Comparison of ENCODE assay signal across 8 cellular contexts in genomic region chr7:27165089-27165654, GRCh38. TPM values are rescaled to one million over a fixed set of nuclear protein-coding genes. Genes with fewer than 3 reads are reported as not detected.
DNase-seq lines count a peak whose midpoint lies in the region; ATAC-seq and TF ChIP-seq lines count a peak whose summit lies in the region.

Gene HOXA9 (minus strand): TSS chr7:27165537. CDS start chr7:27165457, 80 bp downstream.

- no peaks in the 10 kb centered on the region for H3K36me3 ChIP-seq in ascending aorta
- H3K36me3 ChIP-seq in mesodermal cell (ENCODE audit: control insufficient read depth, insufficient read depth, low read length) = no peaks in the 10 kb centered on the region

- peak within 1 kb of the TSS; percentile 75 for H3K4me3 ChIP-seq in AG04449 (ENCODE audit: low read depth, low read length)
- H3K4me3 ChIP-seq in HFF-Myc (replicated peaks; ENCODE audit: low read depth, low read length) = peak within 1 kb of the TSS; percentile 83
- H3K4me3 ChIP-seq in ascending aorta = peak within 1 kb of the TSS; percentile 45 to 59
- H3K4me3 ChIP-seq in mesodermal cell (ENCODE audit: extremely low read depth, insufficient read depth, low read length, poor library complexity, severe bottlenecking) = peak within 1 kb of the TSS; percentile 24

- 6 to 7% methylated on average over 47 to 50 of the region's 64 CpGs for WGBS in mesodermal cell (ENCODE audit: insufficient coverage in 2 of 2), 2 experiments

- H3K9me3 ChIP-seq in ascending aorta (no peaks in the 10 kb centered on the region), mesodermal cell (ENCODE audit: control insufficient read depth, low read length) (no peaks in the 10 kb centered on the region)

- H3K4me1 ChIP-seq in ascending aorta (peaks cover 0 to 8% of the 10 kb centered on the region in 2 donors), mesodermal cell (ENCODE audit: control insufficient read depth, insufficient read depth, low read length, poor library complexity, severe bottlenecking) (peaks cover 7% of the 10 kb centered on the region)

- H3K27ac ChIP-seq in ascending aorta (no peak within 1 kb of the TSS), mesodermal cell (ENCODE audit: low read depth, low read length, severe bottlenecking) (peak within 1 kb of the TSS; percentile 29)

- POLR2A ChIA-PET in AG04449 (lab: Yijun Ruan, JAX) = interaction anchor here (1.1 to 2.4 kb wide), 3 partner anchors 9 to 14 kb away, joined by 3 to 13 read pairs (median 12); partner anchors contain the start of gene HOXA7

- intact Hi-C loops in ascending aorta (cut with DNase I) = loop anchor here (10.0 kb wide), 1 partner anchor 1270 kb away; no protein-coding TSS in a partner anchor

- DNase-seq in AG04449 (ENCODE audit: low read depth, low spot score) = peak; percentile 88
- DNase-seq in HFF-Myc (ENCODE audit: extremely low read depth, low read depth) = no peak
- no peak for DNase-seq in ascending aorta (ENCODE audit: low spot score in 2 of 2)
- DNase-seq in NCI-H1417 (lab: John Stamatoyannopoulos, UW) = no peak
- no peak for DNase-seq in NCI-H2081 treated with DMSO at 0.1 percent for 48 hours (lab: John Stamatoyannopoulos, UW)

- CTCF ChIA-PET in AG04449 (lab: Yijun Ruan, JAX) = interaction anchor here (1.0 to 6.8 kb wide), 6 partner anchors 9 to 1309 kb away, joined by 3 to 117 read pairs (median 3); partner anchors contain the start of genes HOXA10, HOXA3 and HOXA7

- TF ChIP-seq CTCF in AG04449 (IDR thresholded peaks at IDR 0.05; ENCODE audit: insufficient read depth, low read length, missing control alignments) = peak; percentile 4
- no peak for TF ChIP-seq CTCF in HFF-Myc (IDR thresholded peaks at IDR 0.05; ENCODE audit: low read depth, low read length, missing control alignments)
- TF ChIP-seq CTCF in ascending aorta (IDR thresholded peaks at IDR 0.05) = no peak

- H3K27me3 ChIP-seq in ascending aorta = peaks cover 43% of the 10 kb centered on the region

- ATAC-seq in HG02642 (IDR thresholded peaks at IDR 0.05; ENCODE audit: poor library complexity, unreplicated experiment) = no peak
- ATAC-seq in activated CD4-positive, CD25-positive, alpha-beta regulatory T cell treated with anti-CD3 and anti-CD28 coated beads, Interleukin-2, amount 50 U/mL, for 24 hours = no peak

RNA-seq across cellular contexts. Expression of gene HOXA9, which starts in this region (rescaled TPM):
- not detected for total RNA-seq in ascending aorta
- polyA plus RNA-seq in mesodermal cell (2013, experiment 1 of 2) = 11.6 TPM
- 11.2 TPM for polyA plus RNA-seq in mesodermal cell (2013, experiment 2 of 2)

Comparison
In these comparisons a context has a peak if more than half of its experiments do, and no peak if none do; other contexts are left out.
1. H3K4me3 ChIP-seq: peak in every context shown above with its lines; median percentile 83 in HFF-Myc; 75 in AG04449; 52 in ascending aorta; 24 in mesodermal cell.